Comparison of ENCODE assay signal across 17 cellular contexts in genomic region chr6:136950436-136950835, GRCh38. TPM values are rescaled to one million over a fixed set of nuclear protein-coding genes. Genes with fewer than 3 reads are reported as not detected.
DNase-seq lines count a peak whose midpoint lies in the region; ATAC-seq, FAIRE-seq and TF ChIP-seq lines count a peak whose summit lies in the region.
"Had no signal": no experiment of that assay in that cellular context is flagged by ENCODE, and none has a peak within 500 bp of the region (broad histone marks: within the 10 kb centered on the region; RNA-seq: fewer than 3 reads in every experiment).

No MANE protein-coding gene starts in this region.

- H4K20me1 ChIP-seq in K562 (replicated peaks; ENCODE audit: control insufficient read depth, insufficient read depth, low read length) (no peaks in the 10 kb centered on the region), smooth muscle cell (ENCODE audit: low read depth) (no peaks in the 10 kb centered on the region)
- H4K20me1 ChIP-seq: BLaER1 treated with 17β-estradiol and CSF1 and Interleukin-3, amounts not matched to agents 10 nM and 100 nM had no signal

- H3K79me2 ChIP-seq in K562 (ENCODE audit: control insufficient read depth, insufficient read depth, low read length) (no peaks in the 10 kb centered on the region), smooth muscle cell (ENCODE audit: low read depth) (no peaks in the 10 kb centered on the region)

- H3K9ac ChIP-seq in K562 (ENCODE audit: insufficient read depth in 1 of 2, low read depth in 2 of 2, low read length in 2 of 2) (no peak overlapping the region), mesenchymal stem cell (ENCODE audit: low read length) (no peak overlapping the region), smooth muscle cell (ENCODE audit: low read depth) (no peak overlapping the region)
- H3K9ac ChIP-seq: BLaER1 treated with 17β-estradiol and CSF1 and Interleukin-3, amounts not matched to agents 10 nM and 100 nM had no signal

- H3F3A ChIP-seq in smooth muscle cell (ENCODE audit: low read depth), result peaks cover 3% of the 10 kb centered on the region

- intact Hi-C loops in K562 (cut with micrococcal nuclease), result no loop called here
- intact Hi-C loops in naive thymus-derived CD4-positive, alpha-beta T cell (cut with micrococcal nuclease), result no loop called here

- H3K4me1 Mint-ChIP-seq in naive thymus-derived CD4-positive, alpha-beta T cell, result no peaks in the 10 kb centered on the region
- H3K4me1 Mint-ChIP-seq: CD8-positive, alpha-beta memory T cell had no signal

- H3K9me1 ChIP-seq in K562 (ENCODE audit: control insufficient read depth, insufficient read depth, low read length), result no peaks in the 10 kb centered on the region

- H2BK120ac ChIP-seq in mesenchymal stem cell (ENCODE audit: low read depth, low read length), result no peak overlapping the region

- CTCF ChIA-PET in K562 (lab: Yijun Ruan, JAX; ENCODE audit: low intra/inter-chr PET ratio), result no interaction called here
- CTCF ChIA-PET in naive thymus-derived CD4-positive, alpha-beta T cell (lab: Charles Lee), result no interaction called here

- H3K9me3 Mint-ChIP-seq in naive thymus-derived CD4-positive, alpha-beta T cell, result peaks cover 0 to 9% (median 3%) of the 10 kb centered on the region in 11 donors

- no peak overlapping the region for H4K91ac ChIP-seq in mesenchymal stem cell (ENCODE audit: low read length)

- FAIRE-seq in K562 (lab: Jason Lieb, UNC), result no peak
- no peak for FAIRE-seq in GM12891 (lab: Jason Lieb, UNC)

- POLR2A ChIA-PET in K562 (lab: Yijun Ruan, JAX), result interaction anchor here (1.3 kb wide), 1 partner anchor 9 kb away, joined by 3 read pairs; no protein-coding TSS in a partner anchor
- POLR2A ChIA-PET in naive thymus-derived CD4-positive, alpha-beta T cell (lab: Charles Lee), result no interaction called here

- H4K8ac ChIP-seq in mesenchymal stem cell (ENCODE audit: low read length), result no peak overlapping the region

- in situ Hi-C loops in K562 (cut with MboI), result no loop called here

- TF ChIP-seq EP300 in K562 (IDR thresholded peaks at IDR 0.05; ENCODE audit: low read length), result no peak

- no peak overlapping the region for H3K4ac ChIP-seq in mesenchymal stem cell (ENCODE audit: low read depth in 1 of 2, low read length in 2 of 2)

- H3K79me1 ChIP-seq in mesenchymal stem cell (replicated peaks; ENCODE audit: low read length, poor library complexity, severe bottlenecking), result no peaks in the 10 kb centered on the region

- peaks cover 0 to 4% (median 0%) of the 10 kb centered on the region in 5 donors for H3K36me3 Mint-ChIP-seq in naive thymus-derived CD4-positive, alpha-beta T cell

- no peak overlapping the region for H3K18ac ChIP-seq in mesenchymal stem cell (ENCODE audit: low read depth in 1 of 2, low read length in 2 of 2)

- H3K9me3 ChIP-seq in K562 (replicated peaks; ENCODE audit: control insufficient read depth, insufficient read depth, low read depth, low read length) (no peaks in the 10 kb centered on the region), mesenchymal stem cell (ENCODE audit: control insufficient read depth, low read length) (no peaks in the 10 kb centered on the region), smooth muscle cell (replicated peaks; ENCODE audit: low read depth) (no peaks in the 10 kb centered on the region)
- no peaks in the 10 kb centered on the region for H3K9me3 ChIP-seq in naive thymus-derived CD4-positive, alpha-beta T cell (ENCODE audit: control insufficient read depth in 2 of 3, low read length in 3 of 3)
- H3K9me3 ChIP-seq: SJSA1 had no signal

- BruUV-seq in K562 (replicated peaks; lab: Mats Ljungman, UMichigan), result no TSS peak

- no peak overlapping the region for H2BK15ac ChIP-seq in mesenchymal stem cell (ENCODE audit: low read depth, poor library complexity, severe bottlenecking)

- H3K4me3 Mint-ChIP-seq in naive thymus-derived CD4-positive, alpha-beta T cell, result no peak overlapping the region
- H3K4me3 Mint-ChIP-seq: CD8-positive, alpha-beta memory T cell had no signal

- H3K27me3 ChIP-seq in K562 (ENCODE audit: control insufficient read depth in 2 of 2, insufficient read depth in 2 of 2, low read length in 2 of 2) (no peaks in the 10 kb centered on the region; a peak in 1 of 5 replicates), mesenchymal stem cell (ENCODE audit: control insufficient read depth in 1 of 2, insufficient read depth in 1 of 2, low read length in 2 of 2) (peaks cover 3 to 5% of the 10 kb centered on the region in 2 experiments), smooth muscle cell (ENCODE audit: low read depth) (peaks cover 8% of the 10 kb centered on the region)
- no peaks in the 10 kb centered on the region for H3K27me3 ChIP-seq in naive thymus-derived CD4-positive, alpha-beta T cell (ENCODE audit: control insufficient read depth in 2 of 2, insufficient read depth in 2 of 2, low read length in 2 of 2)
- H3K27me3 ChIP-seq: BLaER1 treated with 17β-estradiol and CSF1 and Interleukin-3, amounts not matched to agents 10 nM and 100 nM had no signal

- H3K36me3 ChIP-seq in K562 (ENCODE audit: control insufficient read depth, insufficient read depth, low read length), result no peaks in the 10 kb centered on the region
- no peaks in the 10 kb centered on the region for H3K36me3 ChIP-seq in mesenchymal stem cell (ENCODE audit: control insufficient read depth in 1 of 2, insufficient read depth in 2 of 2, low read depth in 1 of 2, low read length in 2 of 2)
- H3K36me3 ChIP-seq in smooth muscle cell (ENCODE audit: low read depth), result no peaks in the 10 kb centered on the region
- no peaks in the 10 kb centered on the region for H3K36me3 ChIP-seq in naive thymus-derived CD4-positive, alpha-beta T cell (ENCODE audit: control insufficient read depth in 2 of 3, insufficient read depth in 3 of 3, low read length in 3 of 3)
- H3K36me3 ChIP-seq: BLaER1 treated with 17β-estradiol and CSF1 and Interleukin-3, amounts not matched to agents 10 nM and 100 nM; SJSA1 had no signal

- H3K4me1 ChIP-seq in K562 (replicated peaks in 1 of 2; ENCODE audit: control insufficient read depth in 2 of 2, insufficient read depth in 2 of 2, low read length in 2 of 2) (peaks cover 0 to 4% of the 10 kb centered on the region in 2 experiments; a peak in 1 of 5 replicates), mesenchymal stem cell (ENCODE audit: control insufficient read depth, insufficient read depth, low read depth, low read length) (no peaks in the 10 kb centered on the region), smooth muscle cell (ENCODE audit: low read depth) (peaks cover 11% of the 10 kb centered on the region)
- H3K4me1 ChIP-seq in naive thymus-derived CD4-positive, alpha-beta T cell (ENCODE audit: control insufficient read depth in 2 of 2, insufficient read depth in 2 of 2, low read length in 2 of 2), result no peaks in the 10 kb centered on the region
- H3K4me1 ChIP-seq: SJSA1 had no signal

- no peak overlapping the region for H2BK12ac ChIP-seq in mesenchymal stem cell (ENCODE audit: low read length in 2 of 2)

- H3K23ac ChIP-seq in mesenchymal stem cell (ENCODE audit: low read length in 2 of 2), result no peak overlapping the region

- no peak overlapping the region for H2AK5ac ChIP-seq in mesenchymal stem cell (ENCODE audit: low read length, severe bottlenecking)

- H3K27ac ChIP-seq in K562 (ENCODE audit: extremely low read depth, low read depth, low read length), result peak overlapping the region; percentile 15; the same call in 1 of the 3 replicates
- H3K27ac ChIP-seq in mesenchymal stem cell (ENCODE audit: low read length, poor library complexity, severe bottlenecking), result no peak overlapping the region
- peak overlapping the region; percentile 44 for H3K27ac ChIP-seq in smooth muscle cell (ENCODE audit: low read depth)
- H3K27ac ChIP-seq in naive thymus-derived CD4-positive, alpha-beta T cell (ENCODE audit: low read depth, low read length), result no peak overlapping the region
- H3K27ac ChIP-seq: BLaER1 treated with 17β-estradiol and CSF1 and Interleukin-3, amounts not matched to agents 10 nM and 100 nM; SJSA1 had no signal

- H2BK5ac ChIP-seq in mesenchymal stem cell (ENCODE audit: low read depth, low read length, poor library complexity, severe bottlenecking), result no peak overlapping the region

- peaks cover 0 to 23% (median 13%) of the 10 kb centered on the region in 5 donors for H3K27me3 Mint-ChIP-seq in naive thymus-derived CD4-positive, alpha-beta T cell

- TF ChIP-seq CTCF in K562 (IDR thresholded peaks at IDR 0.05 in 2 of 3, conservative IDR thresholded peaks at IDR 0.05 in 1 of 3; ENCODE audit: insufficient read depth in 2 of 3, low read depth in 1 of 3, low read length in 3 of 3) (no peak), smooth muscle cell (IDR thresholded peaks at IDR 0.05; ENCODE audit: borderline replicate concordance, insufficient read depth, poor library complexity, severe bottlenecking) (no peak)

- TF ChIP-seq POLR2A in K562 (conservative IDR thresholded peaks at IDR 0.05) (no peak), GM12891 (IDR thresholded peaks at IDR 0.05; ENCODE audit: low read depth, low read length) (no peak)

- no peak overlapping the region for H3K14ac ChIP-seq in mesenchymal stem cell (ENCODE audit: low read length in 2 of 2)

- DNase-seq in LHCN-M2 (ENCODE audit: low read depth) (peak; percentile 29), K562 (ENCODE audit: extremely low read depth in 1 of 4, low spot score in 3 of 4) (peak in 1 of 4 experiments; percentile 38), mesenchymal stem cell (peak; percentile 31), smooth muscle cell (lab: John Stamatoyannopoulos, UW; ENCODE audit: unreplicated experiment) (no peak), GM12891 (ENCODE audit: insufficient read length, low spot score) (no peak)
- no peak for DNase-seq in naive thymus-derived CD4-positive, alpha-beta T cell
- DNase-seq: CD8-positive, alpha-beta memory T cell; DMS53; H7; KBM-7; NCI-H1417; NCI-H2029; NCI-H526 had no signal

- no peak for TF ChIP-seq RAD21 in K562 (CRISPR knock-in tag; conservative IDR thresholded peaks at IDR 0.05 in 1 of 2, IDR thresholded peaks at IDR 0.05 in 1 of 2)

- H3K4me3 ChIP-seq in K562 (no peak overlapping the region), mesenchymal stem cell (ENCODE audit: insufficient read depth in 1 of 2, low read depth in 1 of 2, low read length in 2 of 2) (no peak overlapping the region), smooth muscle cell (no peak overlapping the region)
- no peak overlapping the region for H3K4me3 ChIP-seq in naive thymus-derived CD4-positive, alpha-beta T cell (ENCODE audit: low read length)
- H3K4me3 ChIP-seq: BLaER1 treated with 17β-estradiol and CSF1 and Interleukin-3, amounts not matched to agents 10 nM and 100 nM; SJSA1 had no signal

- H3K27ac Mint-ChIP-seq in naive thymus-derived CD4-positive, alpha-beta T cell, result no peak overlapping the region
- H3K27ac Mint-ChIP-seq: CD8-positive, alpha-beta memory T cell had no signal

- ATAC-seq in K562 (peak; percentile 79), HG02610 (IDR thresholded peaks at IDR 0.05; ENCODE audit: unreplicated experiment) (no peak)
- ATAC-seq in naive thymus-derived CD4-positive, alpha-beta T cell, result no peak

- H2AFZ ChIP-seq in K562 (ENCODE audit: low read depth, low read length) (peak overlapping the region; percentile 84), mesenchymal stem cell (ENCODE audit: low read depth, low read length) (no peak overlapping the region), smooth muscle cell (ENCODE audit: low read depth) (peak overlapping the region; percentile 55)

- WGBS in K562 (ENCODE audit: insufficient coverage, low coverage, missing lambda C conversion rate), result 14% methylated on average over 4 of the region's 4 CpGs
- 88% methylated on average over 4 of the region's 4 CpGs for WGBS in mesenchymal stem cell
- 88% methylated on average over 4 of the region's 4 CpGs for WGBS in smooth muscle cell (ENCODE audit: low lambda C conversion rate)

- H3K4me2 ChIP-seq in K562 (ENCODE audit: insufficient read depth, low read length) (no peak overlapping the region), mesenchymal stem cell (ENCODE audit: low read length, poor library complexity, severe bottlenecking) (no peak overlapping the region), smooth muscle cell (no peak overlapping the region)
- H3K4me2 ChIP-seq: BLaER1 treated with 17β-estradiol and CSF1 and Interleukin-3, amounts not matched to agents 10 nM and 100 nM had no signal

RNA-seq across cellular contexts. Expression of gene SLC35D3, which starts 28.3 kb away (rescaled TPM):
- total RNA-seq in LHCN-M2 (2014; rRNA removed) (not detected in 2 replicates), K562 (2014; rRNA removed) (not detected in 2 replicates), K562 (2014; rRNA removed; fragmentation: Illumina TruSeq; extraction: Trizol) (not detected in 2 replicates), K562 (2015; rRNA removed; fragmentation: Illumina TruSeq; extraction: Trizol) (not detected in 2 replicates), K562 (2021) (not detected in 2 replicates), smooth muscle cell (not detected in 2 replicates)
- 0.06 TPM for polyA plus RNA-seq in LHCN-M2 (2012)
- not detected in 2 replicates for total RNA-seq in K562 (2011; cell fraction: chromatin; rRNA removed; ENCODE audit: low replicate concordance)
- total RNA-seq in K562 (2011; cell fraction: nucleolus; rRNA removed), result not detected in 2 replicates
- not detected in 2 replicates for total RNA-seq in K562 (2011; cell fraction: nucleoplasm; rRNA removed)
- polyA plus RNA-seq in K562 (2011; rRNA removed) (not detected in 2 replicates), K562 (2014; fragmentation: Illumina TruSeq; extraction: Trizol) (not detected in 2 replicates), K562 (2014; fragmentation: Nextera tagmentation; extraction: Ambion mirVana) (not detected), K562 (2014; rRNA removed) (not detected in 2 replicates), smooth muscle cell (not detected in 2 replicates)
- polyA plus RNA-seq in K562 (2011; cell fraction: cytosol; rRNA removed), result not detected in 2 replicates
- polyA plus RNA-seq in K562 (2011; cell fraction: nucleus; rRNA removed), result not detected in 2 replicates
- polyA plus RNA-seq in K562 (2012), result 0.06 TPM in 1 of 2 replicates, not detected in the other
- not detected in 2 replicates for polyA minus RNA-seq in K562 (2011; rRNA and poly(A)+ RNA removed)
- not detected in 2 replicates for polyA minus RNA-seq in K562 (2011; cell fraction: cytosol; rRNA and poly(A)+ RNA removed)
- polyA minus RNA-seq in K562 (2011; cell fraction: nucleus; rRNA and poly(A)+ RNA removed), result not detected in 2 replicates
- polyA plus RNA-seq in mesenchymal stem cell (2013, experiment 1 of 2), result not detected
- not detected for polyA plus RNA-seq in mesenchymal stem cell (2013, experiment 2 of 2)
- not detected for polyA plus RNA-seq in GM12891 (2012; ENCODE audit: low read depth, missing spikeins)
- total RNA-seq in naive thymus-derived CD4-positive, alpha-beta T cell, result under 1 TPM in 1 of 5 experiments, not detected in 4; 0.16 TPM
- polyA plus RNA-seq in naive thymus-derived CD4-positive, alpha-beta T cell, result not detected
- total RNA-seq: A673; CD8-positive, alpha-beta memory T cell; SJSA1 had no signal
- polyA plus RNA-seq: CD8-positive, alpha-beta memory T cell had no signal

Comparison
In these comparisons a context has a peak if more than half of its experiments do, and no peak if none do; other contexts are left out.
1. DNase-seq: peak in LHCN-M2 (single experiment) and mesenchymal stem cell (single experiment); none in smooth muscle cell (single experiment), GM12891 (single experiment) and naive thymus-derived CD4-positive, alpha-beta T cell (0 of 9).
2. H3K27ac ChIP-seq: peak in K562 (single experiment) and smooth muscle cell (single experiment); none in mesenchymal stem cell (single experiment) and naive thymus-derived CD4-positive, alpha-beta T cell (single experiment).